ENCODE assay signal across 8 cellular contexts in the genomic region with DNA sequence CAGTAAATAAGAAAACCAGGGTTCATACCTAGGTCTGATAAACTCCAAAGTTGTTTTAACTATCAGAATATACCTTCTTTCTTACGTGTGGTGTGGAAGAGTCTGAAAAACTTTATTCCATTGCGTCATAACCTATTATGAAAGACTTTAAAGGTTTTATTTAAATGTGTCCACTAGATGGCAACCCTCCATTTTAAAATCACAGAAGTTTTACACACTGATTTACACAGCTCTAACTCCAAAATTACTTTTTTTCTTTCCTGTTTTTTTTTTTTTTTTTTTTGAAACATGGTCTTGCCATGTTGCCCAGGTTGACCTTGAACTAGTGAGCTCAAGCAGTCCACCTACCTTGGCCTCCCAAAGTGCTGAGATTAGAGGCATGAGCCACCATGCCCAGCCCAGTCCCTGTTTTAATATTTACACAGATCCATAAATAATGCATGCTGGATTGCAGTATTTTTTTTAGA. TPM values are rescaled to one million over a fixed set of nuclear protein-coding genes. Genes with fewer than 3 reads are reported as not detected.
A peak's percentile ranks its signal among the peaks of the same experiment; 100 is the strongest.
DNase-seq lines count a peak whose midpoint lies in the region; ATAC-seq, FAIRE-seq and TF ChIP-seq lines count a peak whose summit lies in the region.

No MANE protein-coding gene starts in this region.

- RAD21 ChIA-PET in HCT116 (lab: Charles Lee; ENCODE audit: low non-redundant PET in 1 of 2, low total read pairs in 2 of 2, uncharacterized antibody in 2 of 2, unreplicated experiment in 2 of 2), result interaction anchor here (0.8 to 1.2 kb wide), 6 partner anchors 52 to 219 kb away, joined by 3 to 8 read pairs (median 4); no protein-coding TSS in a partner anchor

- no peak overlapping the region for H3K27ac ChIP-seq in C4-2B
- no peak overlapping the region for H3K27ac ChIP-seq in HCT116 (ENCODE audit: low read depth, low read length)
- peak overlapping the region; percentile 47 for H3K27ac ChIP-seq in HepG2 (ENCODE audit: extremely low read length, insufficient read depth, low read length)
- peak overlapping the region; percentile 15 to 34 for H3K27ac ChIP-seq in testis

- TF ChIP-seq POLR2A in HCT116 (IDR thresholded peaks at IDR 0.05; ENCODE audit: borderline replicate concordance, extremely low read depth, insufficient read depth, insufficient read length), result no peak
- TF ChIP-seq POLR2A in HepG2 (IDR thresholded peaks at IDR 0.05; ENCODE audit: insufficient read depth in 1 of 2, low read depth in 2 of 2, low read length in 2 of 2), result no peak
- no peak for TF ChIP-seq POLR2A in testis (IDR thresholded peaks at IDR 0.05)

- H3K4me3 ChIP-seq in HCT116 (replicated peaks in 1 of 2; ENCODE audit: low read depth in 1 of 2, low read length in 2 of 2) (no peak overlapping the region), NT2/D1 (ENCODE audit: insufficient read length, low read depth) (no peak overlapping the region), HepG2 (replicated peaks in 1 of 3; ENCODE audit: insufficient read depth in 1 of 3, low read depth in 2 of 3, low read length in 3 of 3) (peak overlapping the region in 2 of 3 experiments; percentile 21 to 24; a peak in 2 of 6 replicates), testis (no peak overlapping the region)

- 0% methylated on average over 2 of the region's 2 CpGs for WGBS in HepG2 (ENCODE audit: low lambda C conversion rate)
- WGBS in testis, 2 donors, result 21 to 35% methylated on average over 2 of the region's 2 CpGs

- CTCF ChIA-PET in HCT116 (lab: Charles Lee) (interaction anchor here (0.9 to 3.6 kb wide), 10 partner anchors 10 to 713 kb away, joined by 3 to 31 read pairs (median 6); a partner anchor contains a TSS), HepG2 (lab: Yijun Ruan, JAX; ENCODE audit: low intra/inter-chr PET ratio, low total read pairs) (interaction anchor here (0.7 to 2.5 kb wide), 5 partner anchors 60 to 526 kb away, joined by 3 to 17 read pairs (median 4); no protein-coding TSS in a partner anchor)

- H3K9me3 ChIP-seq in HCT116 (ENCODE audit: control insufficient read depth in 1 of 2, insufficient read depth in 1 of 2, low read depth in 1 of 2, low read length in 2 of 2) (no peaks in the 10 kb centered on the region), NT2/D1 (ENCODE audit: insufficient read depth, low read length) (no peaks in the 10 kb centered on the region), HepG2 (ENCODE audit: low read length) (no peaks in the 10 kb centered on the region), testis (no peaks in the 10 kb centered on the region)

- intact Hi-C loops in HCT116 (cut with micrococcal nuclease), result loop anchor here (1.0 to 2.0 kb wide), 3 partner anchors 162 to 515 kb away; no protein-coding TSS in a partner anchor
- intact Hi-C loops in HepG2 (cut with micrococcal nuclease; ENCODE audit: unreplicated experiment), result loop anchor here (1.0 to 5.0 kb wide), 4 partner anchors 58 to 203 kb away; a partner anchor contains a TSS
- intact Hi-C loops in testis (cut with DNase I; ENCODE audit: low total_unique reads), result no loop called here

- peak; percentile 43 for DNase-seq in HCT116 (ENCODE audit: low read depth, low spot score)
- DNase-seq in NT2/D1 (ENCODE audit: low read depth, low spot score), result peak; percentile 25
- DNase-seq in central memory CD8-positive, alpha-beta T cell (ENCODE audit: low spot score in 2 of 2), result no peak
- peak; percentile 62 for DNase-seq in HepG2 (ENCODE audit: low spot score)
- no peak for DNase-seq in testis

- H4K20me1 ChIP-seq in HCT116 (ENCODE audit: insufficient read depth), result no peaks in the 10 kb centered on the region
- no peaks in the 10 kb centered on the region for H4K20me1 ChIP-seq in HepG2 (ENCODE audit: insufficient read depth, low read length)

- peak overlapping the region; percentile 90 for H3K27ac Mint-ChIP-seq in central memory CD8-positive, alpha-beta T cell (ENCODE audit: low read depth)

- TF ChIP-seq RAD21 in HCT116 (IDR thresholded peaks at IDR 0.05; ENCODE audit: low read depth) (peak; percentile 80), HepG2 (CRISPR knock-in tag; IDR thresholded peaks at IDR 0.05) (no peak; the same call in 1 of the 2 replicates)

- BruUV-seq in HCT116 (replicated peaks; lab: Mats Ljungman, UMichigan) (no TSS peak), HepG2 (replicated peaks; lab: Mats Ljungman, UMichigan) (no TSS peak)

- ATAC-seq in HCT116 (peak; percentile 52), HepG2 (peak; percentile 42), HG02610 (IDR thresholded peaks at IDR 0.05; ENCODE audit: unreplicated experiment) (no peak), GM18870 (IDR thresholded peaks at IDR 0.05; ENCODE audit: unreplicated experiment) (no peak)
- ATAC-seq in central memory CD8-positive, alpha-beta T cell (replicated peaks; ENCODE audit: extremely low read depth, poor library complexity, severe bottlenecking), result peak; percentile 70

- TF ChIP-seq CTCF in C4-2B (conservative IDR thresholded peaks at IDR 0.05) (peak; percentile 69), HCT116 (IDR thresholded peaks at IDR 0.05 in 2 of 3, conservative IDR thresholded peaks at IDR 0.05 in 1 of 3; ENCODE audit: borderline replicate concordance in 1 of 3, insufficient read depth in 1 of 3, low read depth in 2 of 3, low read length in 2 of 3) (peak; percentile 3 to 63 (median 59); a peak in 4 of 6 replicates), HepG2 (CRISPR knock-in tag; IDR thresholded peaks at IDR 0.05) (peak; percentile 58), testis (IDR thresholded peaks at IDR 0.05) (peak; percentile 48 to 61 (median 48))

- H2AFZ ChIP-seq in HCT116 (ENCODE audit: low read depth, low read length, poor library complexity, severe bottlenecking) (no peak overlapping the region), HepG2 (ENCODE audit: low read length) (peak overlapping the region; percentile 76)

- no peaks in the 10 kb centered on the region for H3K4me1 Mint-ChIP-seq in central memory CD8-positive, alpha-beta T cell

- FAIRE-seq in HepG2 (lab: Jason Lieb, UNC), result peak; percentile 79

- H3K4me3 Mint-ChIP-seq in central memory CD8-positive, alpha-beta T cell, result peak overlapping the region; percentile 19

- peaks cover 12% of the 10 kb centered on the region for H3K27me3 Mint-ChIP-seq in central memory CD8-positive, alpha-beta T cell

- TF ChIP-seq EP300 in HepG2 (IDR thresholded peaks at IDR 0.05; ENCODE audit: low read depth in 2 of 2, low read length in 2 of 2) (no peak), HepG2 (CRISPR knock-in tag; IDR thresholded peaks at IDR 0.05; ENCODE audit: borderline replicate concordance) (no peak)

- in situ Hi-C loops in HepG2 (cut with HindIII; ENCODE audit: extremely low pct_ligation_motif_present, low pct_unique_long_range_greater_than_20kb), result loop anchor here (5.0 to 10.0 kb wide), 2 partner anchors 162 to 199 kb away; a partner anchor contains a TSS

- H3K79me2 ChIP-seq in HCT116 (ENCODE audit: insufficient read depth, low read length), result no peaks in the 10 kb centered on the region
- H3K79me2 ChIP-seq in HepG2 (ENCODE audit: insufficient read depth, low read length), result no peaks in the 10 kb centered on the region

- POLR2A ChIA-PET in HCT116 (lab: Charles Lee), result interaction anchor here (1.4 to 1.7 kb wide), 2 partner anchors 201 to 203 kb away, joined by 3 to 6 read pairs; a partner anchor contains a TSS
- POLR2A ChIA-PET in HepG2 (lab: Yijun Ruan, JAX), result interaction anchor here (0.6 to 1.8 kb wide), 15 partner anchors 100 to 258 kb away, joined by 3 to 11 read pairs (median 4); a partner anchor contains a TSS

- H3K36me3 ChIP-seq in HCT116 (ENCODE audit: control insufficient read depth in 1 of 2, insufficient read depth in 2 of 2, low read length in 2 of 2) (no peaks in the 10 kb centered on the region), NT2/D1 (ENCODE audit: insufficient read depth, insufficient read length, low read length) (peaks cover 3% of the 10 kb centered on the region), HepG2 (replicated peaks in 1 of 2; ENCODE audit: control insufficient read depth in 1 of 2, insufficient read depth in 2 of 2, low read length in 2 of 2) (no peaks in the 10 kb centered on the region), testis (ENCODE audit: low read depth, missing control alignments) (no peaks in the 10 kb centered on the region)

- H3K4me1 ChIP-seq in HCT116 (ENCODE audit: control insufficient read depth in 1 of 2, insufficient read depth in 2 of 2, low read length in 2 of 2), result peaks cover 0 to 4% of the 10 kb centered on the region in 2 experiments; a peak in 1 of 4 replicates
- H3K4me1 ChIP-seq in NT2/D1 (ENCODE audit: insufficient read depth, insufficient read length), result no peaks in the 10 kb centered on the region
- H3K4me1 ChIP-seq in HepG2 (ENCODE audit: insufficient read depth, low read length), result peaks cover 22% of the 10 kb centered on the region
- H3K4me1 ChIP-seq in testis, result peaks cover 3% of the 10 kb centered on the region

- H3K9me2 ChIP-seq in HCT116 (ENCODE audit: insufficient read depth), result no peaks in the 10 kb centered on the region

- H3K4me2 ChIP-seq in HCT116 (ENCODE audit: low read length), result no peak overlapping the region
- H3K4me2 ChIP-seq in HepG2 (ENCODE audit: low read depth, low read length), result peak overlapping the region; percentile 61

- H3K27me3 ChIP-seq in HCT116 (ENCODE audit: insufficient read depth, low read length), result no peaks in the 10 kb centered on the region
- no peaks in the 10 kb centered on the region for H3K27me3 ChIP-seq in NT2/D1 (ENCODE audit: insufficient read depth, insufficient read length)
- H3K27me3 ChIP-seq in HepG2 (ENCODE audit: control insufficient read depth in 1 of 2, insufficient read depth in 2 of 2, low read length in 2 of 2), result no peaks in the 10 kb centered on the region
- no peaks in the 10 kb centered on the region for H3K27me3 ChIP-seq in testis

- H3K9me3 Mint-ChIP-seq in central memory CD8-positive, alpha-beta T cell, result no peaks in the 10 kb centered on the region

- peaks cover 4% of the 10 kb centered on the region for H3K36me3 Mint-ChIP-seq in central memory CD8-positive, alpha-beta T cell (ENCODE audit: insufficient read depth)

- H3K9ac ChIP-seq in HCT116 (ENCODE audit: low read length), result no peak overlapping the region
- no peak overlapping the region for H3K9ac ChIP-seq in NT2/D1 (ENCODE audit: insufficient read length, low read depth)
- peak overlapping the region; percentile 26; the same call in 1 of the 2 replicates for H3K9ac ChIP-seq in HepG2 (ENCODE audit: insufficient read depth, low read depth, low read length)

RNA-seq across cellular contexts. Expression of a gene that starts 17.3 kb away (rescaled TPM):
- total RNA-seq in HCT116 (2021; ENCODE audit: unreplicated experiment), result not detected
- not detected in 2 replicates for polyA plus RNA-seq in HCT116 (2012)
- not detected in 2 replicates for total RNA-seq in HepG2 (2016; rRNA removed; fragmentation: Illumina TruSeq; extraction: Trizol)
- total RNA-seq in HepG2 (2016; cell fraction: cytosol; rRNA removed; fragmentation: Illumina TruSeq; extraction: Trizol; ENCODE audit: low read depth), result not detected in 2 replicates
- not detected in 2 replicates for total RNA-seq in HepG2 (2016; cell fraction: insoluble cytoplasmic fraction; rRNA removed; fragmentation: Illumina TruSeq; extraction: Trizol)
- total RNA-seq in HepG2 (2016; cell fraction: membrane; rRNA removed; fragmentation: Illumina TruSeq; extraction: Trizol), result not detected in 2 replicates
- total RNA-seq in HepG2 (2016; cell fraction: nucleus; rRNA removed; fragmentation: Illumina TruSeq; extraction: Trizol), result not detected in 2 replicates
- not detected in 2 replicates for polyA plus RNA-seq in HepG2 (2011; rRNA removed)
- not detected in 2 replicates for polyA plus RNA-seq in HepG2 (2011; cell fraction: cytosol; rRNA removed)
- polyA plus RNA-seq in HepG2 (2011; cell fraction: nucleus; rRNA removed), result not detected in 2 replicates
- polyA plus RNA-seq in HepG2 (2012), result not detected in 2 replicates
- not detected in 2 replicates for polyA plus RNA-seq in HepG2 (2016; cell fraction: cytosol; fragmentation: Illumina TruSeq; extraction: Trizol; ENCODE audit: low read depth)
- not detected in 2 replicates for polyA plus RNA-seq in HepG2 (2016; cell fraction: insoluble cytoplasmic fraction; fragmentation: Illumina TruSeq; extraction: Trizol; ENCODE audit: low read depth)
- polyA plus RNA-seq in HepG2 (2016; cell fraction: membrane; fragmentation: Illumina TruSeq; extraction: Trizol; ENCODE audit: low read depth), result not detected in 2 replicates
- polyA plus RNA-seq in HepG2 (2016; cell fraction: nucleus; fragmentation: Illumina TruSeq; extraction: Trizol; ENCODE audit: insufficient read depth, low read depth), result not detected in 2 replicates
- not detected in 2 replicates for polyA minus RNA-seq in HepG2 (2011; rRNA and poly(A)+ RNA removed; ENCODE audit: low replicate concordance)
- not detected in 2 replicates for polyA minus RNA-seq in HepG2 (2011; cell fraction: cytosol; rRNA and poly(A)+ RNA removed)
- polyA minus RNA-seq in HepG2 (2011; cell fraction: nucleus; rRNA and poly(A)+ RNA removed), result not detected in 2 replicates
- total RNA-seq in testis, result 1 to 10 TPM; 6.8 to 8.9 TPM
- 65.6 TPM for polyA plus RNA-seq in testis (ENCODE audit: insufficient read depth, low read depth, low replicate concordance)

Comparison
In these comparisons a context has a peak if more than half of its experiments do, and no peak if none do; other contexts are left out.
1. H3K27ac ChIP-seq: peak in HepG2 (single experiment) and testis (2 of 2); none in C4-2B (single experiment) and HCT116 (single experiment).
2. ATAC-seq: peak in HCT116 (single experiment), central memory CD8-positive, alpha-beta T cell (single experiment) and HepG2 (single experiment); none in HG02610 (single experiment) and GM18870 (single experiment).
3. DNase-seq: peak in HCT116 (single experiment), NT2/D1 (single experiment) and HepG2 (single experiment); none in central memory CD8-positive, alpha-beta T cell (0 of 2) and testis (single experiment).
4. H3K4me3 ChIP-seq: peak in HepG2 (2 of 3); none in HCT116 (0 of 2), NT2/D1 (single experiment) and testis (0 of 2).
5. Peak in every context shown above with its lines, with median percentiles within 50 percentile points of each other: CTCF ChIP-seq.